Comparison of ENCODE assay signal across 8 cellular contexts in the genomic region with DNA sequence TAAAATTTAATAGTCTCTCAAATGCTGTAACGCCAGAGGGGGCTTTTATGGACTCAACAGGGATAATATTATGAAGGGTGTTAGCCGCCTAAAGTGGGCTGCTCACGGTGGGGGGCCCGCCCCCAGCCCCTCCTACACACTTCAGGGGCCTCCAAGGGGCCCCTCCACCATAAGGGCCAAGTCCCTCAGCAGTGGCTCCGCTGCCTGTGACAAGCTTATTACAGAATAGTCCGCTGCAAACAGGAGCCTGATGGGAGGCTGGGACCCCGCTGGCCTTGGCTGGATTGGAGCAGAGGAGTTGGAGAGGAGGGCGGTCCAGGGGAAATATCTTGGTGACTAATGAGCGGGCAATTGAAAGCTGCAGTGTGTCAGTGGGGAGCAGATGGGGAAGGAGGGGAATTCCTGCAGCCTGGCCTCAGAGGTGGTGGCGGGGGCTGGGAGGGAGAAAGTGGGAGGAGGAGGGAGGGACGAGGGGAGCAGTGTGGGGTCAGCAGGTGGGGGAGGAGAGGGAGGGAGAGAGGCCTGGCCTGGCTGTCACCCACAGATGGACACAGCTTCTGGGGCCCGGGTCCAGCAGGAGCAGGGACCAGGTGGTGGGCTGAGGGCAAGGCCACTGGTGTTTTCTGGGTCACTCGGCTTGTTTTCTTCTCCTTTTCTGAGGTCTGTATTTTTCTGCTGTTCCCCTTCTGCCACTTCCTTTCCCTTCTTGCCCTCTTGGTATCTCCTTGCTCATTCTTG. TPM values are rescaled to one million over a fixed set of nuclear protein-coding genes. Genes with fewer than 3 reads are reported as not detected.
DNase-seq lines count a peak whose midpoint lies in the region; ATAC-seq and TF ChIP-seq lines count a peak whose summit lies in the region.

No MANE protein-coding gene starts in this region.

- no peak overlapping the region for H3K27ac ChIP-seq in body of pancreas

- peak; percentile 86 for DNase-seq in EH (ENCODE audit: low read depth)
- DNase-seq in HK-2 (ENCODE audit: unreplicated experiment), result peak; percentile 73
- peak in 1 of 4 donors; percentile 32 for DNase-seq in body of pancreas
- no peak for DNase-seq in neural crest cell (ENCODE audit: low read depth, low spot score)
- DNase-seq in stimulated activated CD8-positive, alpha-beta memory T cell treated with anti-CD3 and anti-CD28 coated beads, Interleukin-4, amount 100 ng/mL, for 48 hours, result no peak
- DNase-seq in SW 1271 (lab: John Stamatoyannopoulos, UW), result no peak
- no peak for DNase-seq in stimulated activated CD4-positive, alpha-beta T cell treated with anti-CD3 and anti-CD28 coated beads, Interleukin-4, amount 100 ng/mL, for 4 hours
- no peak for DNase-seq in GF-D8 (lab: John Stamatoyannopoulos, UW)

- TF ChIP-seq CTCF in body of pancreas (IDR thresholded peaks at IDR 0.05) (no peak), neural crest cell (conservative IDR thresholded peaks at IDR 0.05) (no peak)

- H3K27me3 ChIP-seq in body of pancreas, result no peaks in the 10 kb centered on the region

- peaks cover 60% of the 10 kb centered on the region for H3K4me1 Mint-ChIP-seq in neural crest cell

- no peaks in the 10 kb centered on the region for H3K9me3 ChIP-seq in body of pancreas

- H3K36me3 Mint-ChIP-seq in neural crest cell (ENCODE audit: low read depth), result no peaks in the 10 kb centered on the region

- no peaks in the 10 kb centered on the region for H3K4me1 ChIP-seq in body of pancreas

- H3K4me3 Mint-ChIP-seq in neural crest cell, result peak overlapping the region; percentile 35

- H3K9me3 Mint-ChIP-seq in neural crest cell, result no peaks in the 10 kb centered on the region

- no peak for TF ChIP-seq POLR2A in body of pancreas (IDR thresholded peaks at IDR 0.05)

- H3K27me3 Mint-ChIP-seq in neural crest cell (ENCODE audit: low read depth), result peaks cover 18% of the 10 kb centered on the region

- 67 to 70% methylated on average over 13 of the region's 13 CpGs for WGBS in body of pancreas, 2 donors

- H3K4me3 ChIP-seq in body of pancreas, result no peak overlapping the region

- no peaks in the 10 kb centered on the region for H3K36me3 ChIP-seq in body of pancreas (replicated peaks in 1 of 2; ENCODE audit: insufficient read depth in 1 of 2, low read depth in 2 of 2)

- peak; percentile 47 for ATAC-seq in body of pancreas

- intact Hi-C loops in body of pancreas (cut with DNase I), result no loop called here

- H3K27ac Mint-ChIP-seq in neural crest cell (ENCODE audit: unreplicated experiment), result no peak overlapping the region

RNA-seq across cellular contexts. Expression of a gene that starts 57.6 kb away (rescaled TPM):
- total RNA-seq in body of pancreas (10 to 100 TPM in 1 of 2 donors, 1 to 10 TPM in 1; 8.6 to 10.5 TPM), neural crest cell (57.9 and 62.4 TPM in 2 replicates)

Comparison
In these comparisons a context has a peak if more than half of its experiments do, and no peak if none do; other contexts are left out.
1. DNase-seq: peak in EH (single experiment) and HK-2 (single experiment); none in neural crest cell (single experiment), stimulated activated CD8-positive, alpha-beta memory T cell treated with anti-CD3 and anti-CD28 coated beads, Interleukin-4, amount 100 ng/mL, for 48 hours (single experiment), SW 1271 (0 of 2), stimulated activated CD4-positive, alpha-beta T cell treated with anti-CD3 and anti-CD28 coated beads, Interleukin-4, amount 100 ng/mL, for 4 hours (0 of 2) and GF-D8 (single experiment).